ENCODE assay signal across 20 cellular contexts in genomic region chr20:25339608-25340007, GRCh38. TPM values are rescaled to one million over a fixed set of nuclear protein-coding genes. Genes with fewer than 3 reads are reported as not detected.
DNase-seq lines count a peak whose midpoint lies in the region; ATAC-seq and TF ChIP-seq lines count a peak whose summit lies in the region.
"Had no signal": no experiment of that assay in that cellular context is flagged by ENCODE, and none has a peak within 500 bp of the region (broad histone marks: within the 10 kb centered on the region; RNA-seq: fewer than 3 reads in every experiment).

No MANE protein-coding gene starts in this region.

- H4K20me1 ChIP-seq in GM23338 (replicated peaks; ENCODE audit: insufficient read depth) (peaks cover 36% of the 10 kb centered on the region), hepatocyte (ENCODE audit: insufficient read depth, poor library complexity, severe bottlenecking) (no peaks in the 10 kb centered on the region)

- H3K36me3 Mint-ChIP-seq in GM23338 (ENCODE audit: low read depth), result peaks cover 27% of the 10 kb centered on the region
- H3K36me3 Mint-ChIP-seq in activated CD4-positive, alpha-beta T cell treated with anti-CD3 and anti-CD28 coated beads, Interleukin-2, amount 10 ng/mL, durations not matched to agents 24 days and 14 days (ENCODE audit: low read depth), result peaks cover 12% of the 10 kb centered on the region
- peaks cover 3% of the 10 kb centered on the region for H3K36me3 Mint-ChIP-seq in osteocyte (ENCODE audit: unreplicated experiment)
- H3K36me3 Mint-ChIP-seq: stimulated activated effector memory CD8-positive, alpha-beta T cell treated with anti-CD3 and anti-CD28 coated beads, Interleukin-12 subunit alpha, Interleukin-12 subunit beta, amount 100 ng/mL, for 72 hours had no signal

- H3K9me2 ChIP-seq in GM23338 (ENCODE audit: insufficient read depth) (no peaks in the 10 kb centered on the region), hepatocyte (replicated peaks; ENCODE audit: insufficient read depth) (no peaks in the 10 kb centered on the region)

- H3K36me3 ChIP-seq in GM23338 (ENCODE audit: insufficient read depth) (no peaks in the 10 kb centered on the region), hepatocyte (replicated peaks; ENCODE audit: insufficient read depth, low read depth) (peaks cover 3% of the 10 kb centered on the region), upper lobe of left lung (peaks cover 0 to 7% (median 2%) of the 10 kb centered on the region in 4 donors)

- H3K9me3 ChIP-seq in hepatocyte (ENCODE audit: low read depth) (no peaks in the 10 kb centered on the region), upper lobe of left lung (no peaks in the 10 kb centered on the region)

- H3K4me3 Mint-ChIP-seq in GM23338 (no peak overlapping the region), osteocyte (ENCODE audit: unreplicated experiment) (no peak overlapping the region)
- no peak overlapping the region for H3K4me3 Mint-ChIP-seq in activated CD4-positive, alpha-beta T cell treated with anti-CD3 and anti-CD28 coated beads, Interleukin-2, amount 10 ng/mL, durations not matched to agents 24 days and 14 days
- H3K4me3 Mint-ChIP-seq: activated CD4-positive, alpha-beta T cell treated with anti-CD3 and anti-CD28 coated beads for 36 hours; activated naive CD4-positive, alpha-beta T cell treated with anti-CD3 and anti-CD28 coated beads, Interleukin-2, amount 50 U/mL, for 24 hours; memory B cell; naive thymus-derived CD8-positive, alpha-beta T cell; stimulated activated effector memory CD8-positive, alpha-beta T cell treated with anti-CD3 and anti-CD28 coated beads, Interleukin-12 subunit alpha, Interleukin-12 subunit beta, amount 100 ng/mL, for 72 hours had no signal

- H3K27ac Mint-ChIP-seq in GM23338 (peak overlapping the region; percentile 9; the same call in 1 of the 2 replicates), osteocyte (ENCODE audit: unreplicated experiment) (no peak overlapping the region)
- H3K27ac Mint-ChIP-seq in activated CD4-positive, alpha-beta T cell treated with anti-CD3 and anti-CD28 coated beads, Interleukin-2, amount 10 ng/mL, durations not matched to agents 24 days and 14 days, result no peak overlapping the region
- H3K27ac Mint-ChIP-seq: activated CD4-positive, alpha-beta T cell treated with anti-CD3 and anti-CD28 coated beads for 36 hours; activated naive CD4-positive, alpha-beta T cell treated with anti-CD3 and anti-CD28 coated beads, Interleukin-2, amount 50 U/mL, for 24 hours; memory B cell had no signal

- H2AFZ ChIP-seq in GM23338 (no peak overlapping the region), hepatocyte (no peak overlapping the region)

- H3F3A ChIP-seq in GM23338 (replicated peaks; ENCODE audit: low read depth), result peaks cover 4% of the 10 kb centered on the region; the same call in 1 of the 2 replicates

- H3K9me3 Mint-ChIP-seq in GM23338 (peaks cover 4% of the 10 kb centered on the region; the same call in 2 of the 3 replicates), osteocyte (ENCODE audit: unreplicated experiment) (no peaks in the 10 kb centered on the region)
- no peaks in the 10 kb centered on the region for H3K9me3 Mint-ChIP-seq in activated CD4-positive, alpha-beta T cell treated with anti-CD3 and anti-CD28 coated beads, Interleukin-2, amount 10 ng/mL, durations not matched to agents 24 days and 14 days
- H3K9me3 Mint-ChIP-seq: activated naive CD4-positive, alpha-beta T cell treated with anti-CD3 and anti-CD28 coated beads, Interleukin-2, amount 50 U/mL, for 24 hours; memory B cell; stimulated activated effector memory CD8-positive, alpha-beta T cell treated with anti-CD3 and anti-CD28 coated beads, Interleukin-12 subunit alpha, Interleukin-12 subunit beta, amount 100 ng/mL, for 72 hours had no signal

- H3K4me3 ChIP-seq in GM23338 (no peak overlapping the region), hepatocyte (no peak overlapping the region), upper lobe of left lung (no peak overlapping the region)

- H3K4me1 ChIP-seq in GM23338 (ENCODE audit: insufficient read depth) (peaks cover 19% of the 10 kb centered on the region), hepatocyte (ENCODE audit: insufficient read depth) (peaks cover 39% of the 10 kb centered on the region), upper lobe of left lung (peaks cover 0 to 6% (median 0%) of the 10 kb centered on the region in 4 donors)

- H3K4me2 ChIP-seq in GM23338 (no peak overlapping the region; the same call in 1 of the 2 replicates), hepatocyte (peak overlapping the region; percentile 76)

- H3K79me2 ChIP-seq in GM23338 (replicated peaks; ENCODE audit: insufficient read depth), result peaks cover 95% of the 10 kb centered on the region
- peaks cover 83% of the 10 kb centered on the region for H3K79me2 ChIP-seq in hepatocyte

- 64% methylated on average over 12 of the region's 12 CpGs for WGBS in hepatocyte (ENCODE audit: low lambda C conversion rate, missing lambda C conversion rate)
- 76 to 81% methylated on average over 12 of the region's 12 CpGs for WGBS in upper lobe of left lung, 2 donors

- H3K4me1 Mint-ChIP-seq in GM23338 (peaks cover 34% of the 10 kb centered on the region), osteocyte (ENCODE audit: unreplicated experiment) (peaks cover 4% of the 10 kb centered on the region)
- H3K4me1 Mint-ChIP-seq in activated CD4-positive, alpha-beta T cell treated with anti-CD3 and anti-CD28 coated beads, Interleukin-2, amount 10 ng/mL, durations not matched to agents 24 days and 14 days, result peaks cover 12% of the 10 kb centered on the region

- DNase-seq in GM23338 (ENCODE audit: low spot score) (no peak), hepatocyte (ENCODE audit: low spot score) (peak; percentile 65), mucosa of gallbladder (ENCODE audit: low spot score) (peak; percentile 63), upper lobe of left lung (peak in 1 of 2 donors; percentile 69), osteocyte (ENCODE audit: extremely low spot score, unreplicated experiment) (no peak)
- DNase-seq in activated CD4-positive, alpha-beta T cell treated with anti-CD3 and anti-CD28 coated beads, Interleukin-2, amount 10 ng/mL, durations not matched to agents 24 days and 14 days, result no peak
- DNase-seq: activated CD4-positive, alpha-beta T cell treated with anti-CD3 and anti-CD28 coated beads for 36 hours; DND-41; effector CD4-positive, alpha-beta T cell; foreskin melanocyte; naive thymus-derived CD8-positive, alpha-beta T cell; NCI-H226; OCI-M1; SHP77 treated with DMSO at 0.1 percent for 48 hours; stimulated activated CD4-positive, alpha-beta T cell treated with anti-CD3 and anti-CD28 coated beads, Interleukin-1b, Interleukin-23, amount 100 ng/mL, for 48 hours; SW 1271 had no signal

- peak; percentile 44 for ATAC-seq in GM23338
- ATAC-seq in upper lobe of left lung (ENCODE audit: low FRiP score in 2 of 2), result peak; percentile 41 to 79
- no peak for ATAC-seq in GM19463 (IDR thresholded peaks at IDR 0.05; ENCODE audit: unreplicated experiment)
- ATAC-seq: activated CD4-positive, alpha-beta T cell treated with anti-CD3 and anti-CD28 coated beads for 36 hours; naive thymus-derived CD8-positive, alpha-beta T cell; stimulated activated effector memory CD8-positive, alpha-beta T cell treated with anti-CD3 and anti-CD28 coated beads, Interleukin-12 subunit alpha, Interleukin-12 subunit beta, amount 100 ng/mL, for 72 hours had no signal

- intact Hi-C loops in activated CD4-positive, alpha-beta T cell treated with anti-CD3 and anti-CD28 coated beads, Interleukin-2, amount 10 ng/mL, durations not matched to agents 24 days and 14 days (cut with micrococcal nuclease), result no loop called here

- TF ChIP-seq CTCF in GM23338 (conservative IDR thresholded peaks at IDR 0.05; ENCODE audit: low read depth in 2 of 2) (no peak), hepatocyte (IDR thresholded peaks at IDR 0.05; ENCODE audit: poor library complexity) (no peak), upper lobe of left lung (IDR thresholded peaks at IDR 0.05) (no peak), osteocyte (IDR thresholded peaks at IDR 0.05) (no peak)

- TF ChIP-seq EP300 in upper lobe of left lung (IDR thresholded peaks at IDR 0.05), result no peak

- TF ChIP-seq POLR2A in upper lobe of left lung (IDR thresholded peaks at IDR 0.05), result no peak

- H3K27me3 ChIP-seq in GM23338 (ENCODE audit: insufficient read depth) (no peaks in the 10 kb centered on the region), hepatocyte (no peaks in the 10 kb centered on the region), upper lobe of left lung (no peaks in the 10 kb centered on the region)

- H3K27me3 Mint-ChIP-seq in GM23338 (ENCODE audit: insufficient read depth, low read depth, poor library complexity) (peaks cover 2% of the 10 kb centered on the region), osteocyte (ENCODE audit: unreplicated experiment) (no peaks in the 10 kb centered on the region)
- no peaks in the 10 kb centered on the region for H3K27me3 Mint-ChIP-seq in activated CD4-positive, alpha-beta T cell treated with anti-CD3 and anti-CD28 coated beads, Interleukin-2, amount 10 ng/mL, durations not matched to agents 24 days and 14 days
- H3K27me3 Mint-ChIP-seq: activated CD4-positive, alpha-beta T cell treated with anti-CD3 and anti-CD28 coated beads for 36 hours; activated naive CD4-positive, alpha-beta T cell treated with anti-CD3 and anti-CD28 coated beads, Interleukin-2, amount 50 U/mL, for 24 hours; memory B cell; naive thymus-derived CD8-positive, alpha-beta T cell had no signal

- no peak overlapping the region for H3K27ac ChIP-seq in GM23338 (ENCODE audit: low read depth)
- peak overlapping the region; percentile 86 for H3K27ac ChIP-seq in hepatocyte
- H3K27ac ChIP-seq in upper lobe of left lung, result no peak overlapping the region

TF ChIP-seq in GM23338, 12 proteins besides CTCF, POLR2A, EP300 and RAD21 (continues in another document):
- TF ChIP-seq NANOG (IDR thresholded peaks at IDR 0.05; ENCODE audit: borderline replicate concordance) (no peak), CREB1 (CRISPR knock-in tag; IDR thresholded peaks at IDR 0.05; ENCODE audit: low read depth) (no peak)
- TF ChIP-seq, protein P1, sequence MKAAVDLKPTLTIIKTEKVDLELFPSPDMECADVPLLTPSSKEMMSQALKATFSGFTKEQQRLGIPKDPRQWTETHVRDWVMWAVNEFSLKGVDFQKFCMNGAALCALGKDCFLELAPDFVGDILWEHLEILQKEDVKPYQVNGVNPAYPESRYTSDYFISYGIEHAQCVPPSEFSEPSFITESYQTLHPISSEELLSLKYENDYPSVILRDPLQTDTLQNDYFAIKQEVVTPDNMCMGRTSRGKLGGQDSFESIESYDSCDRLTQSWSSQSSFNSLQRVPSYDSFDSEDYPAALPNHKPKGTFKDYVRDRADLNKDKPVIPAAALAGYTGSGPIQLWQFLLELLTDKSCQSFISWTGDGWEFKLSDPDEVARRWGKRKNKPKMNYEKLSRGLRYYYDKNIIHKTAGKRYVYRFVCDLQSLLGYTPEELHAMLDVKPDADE (IDR thresholded peaks at IDR 0.05), result no peak

RNA-seq across cellular contexts. Expression of gene ABHD12, which starts 51.0 kb away (rescaled TPM):
- 57.8 and 63.8 TPM in 2 replicates for total RNA-seq in GM23338 (2014; rRNA removed; shearing (Covaris generic))
- polyA plus RNA-seq in GM23338 (2016; fragmentation: Nextera tagmentation; extraction: Ambion mirVana) (40.2 and 40.8 TPM in 2 replicates), hepatocyte (150 and 187 TPM in 2 replicates)
- total RNA-seq in hepatocyte (63.0 and 69.5 TPM in 2 replicates), mucosa of gallbladder (81.1 TPM), upper lobe of left lung (100 to 1,000 TPM in 1 of 6 donors, 10 to 100 TPM in 5; 38.3 to 132 (median 74.5) TPM), osteocyte (42.9 and 50.3 TPM in 2 replicates)
- 28.7 and 30.0 TPM in 2 replicates for total RNA-seq in activated CD4-positive, alpha-beta T cell treated with anti-CD3 and anti-CD28 coated beads, Interleukin-2, amount 10 ng/mL, durations not matched to agents 24 days and 14 days

Comparison
In these comparisons a context has a peak if more than half of its experiments do, and no peak if none do; other contexts are left out.
1. DNase-seq: peak in hepatocyte (single experiment) and mucosa of gallbladder (single experiment); none in GM23338 (single experiment), activated CD4-positive, alpha-beta T cell treated with anti-CD3 and anti-CD28 coated beads, Interleukin-2, amount 10 ng/mL, durations not matched to agents 24 days and 14 days (single experiment) and osteocyte (single experiment).